Comparison of ENCODE assay signal across 13 cellular contexts in genomic region chr6:27141472-27142015, GRCh38.
DNase-seq lines count a peak whose midpoint lies in the region; ATAC-seq, FAIRE-seq and TF ChIP-seq lines count a peak whose summit lies in the region.
"Had no signal": no experiment of that assay in that cellular context is flagged by ENCODE, and none has a peak within 500 bp of the region (broad histone marks: within the 10 kb centered on the region; RNA-seq: fewer than 3 reads in every experiment).

No MANE protein-coding gene starts in this region.

- no peak for ATAC-seq in stimulated activated naive CD8-positive, alpha-beta T cell treated with anti-CD3 and anti-CD28 coated beads, Interleukin-15, Interleukin-2, amounts not matched to agents 100 U/mL and 50 U/mL, for 24 hours
- no peak for ATAC-seq in HG03460 (IDR thresholded peaks at IDR 0.05; ENCODE audit: unreplicated experiment)
- ATAC-seq in GM21619 (IDR thresholded peaks at IDR 0.05; ENCODE audit: unreplicated experiment) = no peak

- H3K9me3 Mint-ChIP-seq in stimulated activated naive CD8-positive, alpha-beta T cell treated with anti-CD3 and anti-CD28 coated beads, Interleukin-15, Interleukin-2, amounts not matched to agents 100 ng/mL and 50 ng/mL, for 24 hours = no peaks in the 10 kb centered on the region
- H3K9me3 Mint-ChIP-seq in brain (no peaks in the 10 kb centered on the region), type B pancreatic cell (no peaks in the 10 kb centered on the region)

- no peaks in the 10 kb centered on the region for H3K27me3 Mint-ChIP-seq in stimulated activated naive CD8-positive, alpha-beta T cell treated with anti-CD3 and anti-CD28 coated beads, Interleukin-15, Interleukin-2, amounts not matched to agents 100 ng/mL and 50 ng/mL, for 24 hours
- H3K27me3 Mint-ChIP-seq in brain (peaks cover 15% of the 10 kb centered on the region), type B pancreatic cell (no peaks in the 10 kb centered on the region)

- peaks cover 54% of the 10 kb centered on the region for H3K4me1 Mint-ChIP-seq in stimulated activated naive CD8-positive, alpha-beta T cell treated with anti-CD3 and anti-CD28 coated beads, Interleukin-15, Interleukin-2, amounts not matched to agents 100 ng/mL and 50 ng/mL, for 24 hours (ENCODE audit: low read depth)
- H3K4me1 Mint-ChIP-seq in brain (peaks cover 51% of the 10 kb centered on the region), type B pancreatic cell (ENCODE audit: unreplicated experiment) (peaks cover 22% of the 10 kb centered on the region)

- peak overlapping the region; percentile 49 for H3K27ac Mint-ChIP-seq in stimulated activated naive CD8-positive, alpha-beta T cell treated with anti-CD3 and anti-CD28 coated beads, Interleukin-15, Interleukin-2, amounts not matched to agents 100 ng/mL and 50 ng/mL, for 24 hours
- peak overlapping the region in 3 of 5 experiments; percentile 33 to 86 (median 66) for H3K27ac Mint-ChIP-seq in brain
- H3K27ac Mint-ChIP-seq in type B pancreatic cell = peak overlapping the region; percentile 63

- DNase-seq in stimulated activated naive CD8-positive, alpha-beta T cell treated with anti-CD3 and anti-CD28 coated beads, Interleukin-15, Interleukin-2, amounts not matched to agents 100 U/mL and 50 U/mL, for 24 hours = no peak
- DNase-seq in NCI-H146 (lab: John Stamatoyannopoulos, UW) = peak; percentile 54
- no peak for DNase-seq in type B pancreatic cell (ENCODE audit: extremely low spot score, unreplicated experiment)
- DNase-seq in RCC 7860 (ENCODE audit: low spot score) = no peak
- DNase-seq: amygdala; COR-L47; effector CD8-positive, alpha-beta T cell; NCI-H1092; WERI-Rb-1 had no signal

- peak overlapping the region; percentile 65 for H3K4me3 Mint-ChIP-seq in stimulated activated naive CD8-positive, alpha-beta T cell treated with anti-CD3 and anti-CD28 coated beads, Interleukin-15, Interleukin-2, amounts not matched to agents 100 ng/mL and 50 ng/mL, for 24 hours
- H3K4me3 Mint-ChIP-seq in brain = peak overlapping the region; percentile 52 to 96 (median 78)
- H3K4me3 Mint-ChIP-seq in type B pancreatic cell = peak overlapping the region; percentile 80

- H3K36me3 Mint-ChIP-seq in stimulated activated naive CD8-positive, alpha-beta T cell treated with anti-CD3 and anti-CD28 coated beads, Interleukin-15, Interleukin-2, amounts not matched to agents 100 ng/mL and 50 ng/mL, for 24 hours (ENCODE audit: low read depth) = peaks cover 4% of the 10 kb centered on the region
- no peaks in the 10 kb centered on the region for H3K36me3 Mint-ChIP-seq in brain
- no peaks in the 10 kb centered on the region for H3K36me3 Mint-ChIP-seq in type B pancreatic cell

- TF ChIP-seq CTCF in brain (conservative IDR thresholded peaks at IDR 0.05) (no peak), type B pancreatic cell (conservative IDR thresholded peaks at IDR 0.05) (no peak)

- FAIRE-seq in RCC 7860 (lab: Jason Lieb, UNC) = no peak
